ENCODE assay signal across 1 cellular context in the genomic region with DNA sequence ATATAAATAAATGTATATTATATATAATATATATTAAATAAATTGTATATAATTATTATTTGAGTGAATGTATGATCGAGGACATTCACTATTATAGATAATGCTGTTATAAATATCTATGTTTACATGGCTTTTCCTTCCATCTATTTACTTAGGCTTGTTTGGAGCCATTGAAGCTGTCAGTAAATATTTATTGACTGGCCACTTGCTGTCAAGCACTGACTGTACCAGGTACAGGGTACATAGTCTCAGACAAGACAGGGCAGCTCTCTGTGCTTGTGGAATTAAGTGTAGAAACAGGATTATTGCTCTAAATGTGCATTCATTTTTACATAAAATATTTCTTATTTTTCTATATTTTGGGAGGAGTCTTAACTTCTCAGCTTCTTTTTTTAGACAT.
TF ChIP-seq lines count a peak whose summit lies in the region.

No MANE protein-coding gene starts in this region.

TF ChIP-seq in HepG2, 621 proteins besides CTCF, POLR2A, EP300 and RAD21 (continued from another document):
- 0 out of 2 replicates have a peak, but pooled peaks have one; percentile 59 for TF ChIP-seq ZSCAN9 (CRISPR knock-in tag; IDR thresholded peaks at IDR 0.05; ENCODE audit: borderline replicate concordance)
- TF ChIP-seq ZFX (CRISPR knock-in tag; IDR thresholded peaks at IDR 0.05; ENCODE audit: low read depth) = no peak
